In genomic region chr18:22094375-22094767, GRCh38 we compare ENCODE assay signal across 29 cellular contexts.
"Had no signal": no experiment of that assay in that cellular context is flagged by ENCODE, and none has a peak within 500 bp of the region (broad histone marks: within the 10 kb centered on the region; RNA-seq: fewer than 3 reads in every experiment).

No MANE protein-coding gene starts in this region.

- H3K4me1 Mint-ChIP-seq: activated CD4-positive, alpha-beta T cell treated with anti-CD3 and anti-CD28 coated beads, Interleukin-2, amount 10 ng/mL, durations not matched to agents 24 days and 14 days; activated naive CD8-positive, alpha-beta T cell treated with anti-CD3 and anti-CD28 coated beads for 36 hours; nephron; stimulated activated effector memory CD8-positive, alpha-beta T cell treated with anti-CD3 and anti-CD28 coated beads, Interleukin-12 subunit alpha, Interleukin-12 subunit beta, amount 100 ng/mL, for 72 hours had no signal

- H3K4me3 Mint-ChIP-seq: activated CD4-positive, alpha-beta memory T cell treated with anti-CD3 and anti-CD28 coated beads for 36 hours; activated CD4-positive, alpha-beta T cell treated with anti-CD3 and anti-CD28 coated beads, Interleukin-2, amount 10 ng/mL, durations not matched to agents 24 days and 14 days; activated naive CD4-positive, alpha-beta T cell treated with anti-CD3 and anti-CD28 coated beads for 36 hours; activated naive CD8-positive, alpha-beta T cell treated with anti-CD3 and anti-CD28 coated beads for 36 hours; activated T-helper 1 cell treated with anti-CD3 and anti-CD28 coated beads, Interleukin-12 subunit alpha, Interleukin-12 subunit beta, Interleukin-2, Interleukin-4 antibody, amounts not matched to agents 30 ng/mL and 10 ng/mL and 1 ng/mL, durations not matched to agents 14 hours and 24 hours and 36 hours; brain; nephron; stimulated activated effector memory CD8-positive, alpha-beta T cell treated with anti-CD3 and anti-CD28 coated beads, Interleukin-12 subunit alpha, Interleukin-12 subunit beta, amount 100 ng/mL, for 72 hours; stimulated activated naive CD8-positive, alpha-beta T cell treated with anti-CD3 and anti-CD28 coated beads, Interleukin-15, Interleukin-2, amounts not matched to agents 100 ng/mL and 50 ng/mL, for 24 hours had no signal

- H3K4me3 ChIP-seq: adrenal gland, ascending aorta, cardiac muscle cell, colonic mucosa, gastrocnemius medialis, lower lobe of right lung, skin epidermis, thoracic aorta had no signal

- DNase-seq: activated CD4-positive, alpha-beta memory T cell treated with anti-CD3 and anti-CD28 coated beads for 36 hours; activated CD4-positive, alpha-beta T cell treated with anti-CD3 and anti-CD28 coated beads, Interleukin-2, amount 10 ng/mL, durations not matched to agents 24 days and 14 days; activated CD4-positive, CD25-positive, alpha-beta regulatory T cell treated with anti-CD3 and anti-CD28 coated beads, Interleukin-2, amount 50 U/mL, for 72 hours; activated CD8-positive, alpha-beta memory T cell treated with anti-CD3 and anti-CD28 coated beads, Interleukin-2, amount 50 U/mL, for 4 hours; activated effector memory CD4-positive, alpha-beta T cell treated with anti-CD3 and anti-CD28 coated beads, Interleukin-2, amount 50 U/mL, for 16 hours; activated naive CD4-positive, alpha-beta T cell treated with anti-CD3 and anti-CD28 coated beads for 36 hours; activated naive CD8-positive, alpha-beta T cell treated with anti-CD3 and anti-CD28 coated beads for 36 hours; activated T-cell treated with anti-CD3 and anti-CD28 coated beads, Interleukin-2, amount 50 U/mL, for 1 hour; adrenal gland; cerebellar nuclear complex; colonic mucosa; effector memory CD4-positive, alpha-beta T cell; gastrocnemius medialis; hippocampal formation; kidney; lower lobe of right lung; stimulated activated CD4-positive, alpha-beta T cell treated with anti-CD3 and anti-CD28 coated beads, Interleukin-4, amount 100 ng/mL, for 24 hours; T1000; trophoblast cell had no signal

- H3K4me1 ChIP-seq: ascending aorta, colonic mucosa, gastrocnemius medialis had no signal

- H3K36me3 ChIP-seq: adrenal gland, ascending aorta, cardiac muscle cell, colonic mucosa, gastrocnemius medialis, lower lobe of right lung, thoracic aorta had no signal

- H3K27me3 ChIP-seq: adrenal gland, ascending aorta, cardiac muscle cell, colonic mucosa, gastrocnemius medialis had no signal

- H3K27me3 Mint-ChIP-seq: activated CD4-positive, alpha-beta T cell treated with anti-CD3 and anti-CD28 coated beads, Interleukin-2, amount 10 ng/mL, durations not matched to agents 24 days and 14 days; activated naive CD8-positive, alpha-beta T cell treated with anti-CD3 and anti-CD28 coated beads for 36 hours; stimulated activated naive CD8-positive, alpha-beta T cell treated with anti-CD3 and anti-CD28 coated beads, Interleukin-15, Interleukin-2, amounts not matched to agents 100 ng/mL and 50 ng/mL, for 24 hours had no signal

- ATAC-seq: gastrocnemius medialis; lower lobe of right lung; sciatic nerve; stimulated activated effector memory CD8-positive, alpha-beta T cell treated with anti-CD3 and anti-CD28 coated beads, Interleukin-12 subunit alpha, Interleukin-12 subunit beta, amount 100 ng/mL, for 72 hours had no signal

- H3K9me3 ChIP-seq: adrenal gland, ascending aorta, colonic mucosa, gastrocnemius medialis, lower lobe of right lung, thoracic aorta had no signal

- H3K27ac Mint-ChIP-seq: activated CD4-positive, alpha-beta memory T cell treated with anti-CD3 and anti-CD28 coated beads for 36 hours; activated CD4-positive, alpha-beta T cell treated with anti-CD3 and anti-CD28 coated beads, Interleukin-2, amount 10 ng/mL, durations not matched to agents 24 days and 14 days; activated naive CD4-positive, alpha-beta T cell treated with anti-CD3 and anti-CD28 coated beads for 36 hours; activated naive CD8-positive, alpha-beta T cell treated with anti-CD3 and anti-CD28 coated beads for 36 hours; activated T-helper 1 cell treated with anti-CD3 and anti-CD28 coated beads, Interleukin-12 subunit alpha, Interleukin-12 subunit beta, Interleukin-2, Interleukin-4 antibody, amounts not matched to agents 30 ng/mL and 10 ng/mL and 1 ng/mL, durations not matched to agents 14 hours and 24 hours and 36 hours; brain; nephron; stimulated activated effector memory CD8-positive, alpha-beta T cell treated with anti-CD3 and anti-CD28 coated beads, Interleukin-12 subunit alpha, Interleukin-12 subunit beta, amount 100 ng/mL, for 72 hours; stimulated activated naive CD8-positive, alpha-beta T cell treated with anti-CD3 and anti-CD28 coated beads, Interleukin-15, Interleukin-2, amounts not matched to agents 100 ng/mL and 50 ng/mL, for 24 hours had no signal

- H3K9me3 Mint-ChIP-seq: activated CD4-positive, alpha-beta memory T cell treated with anti-CD3 and anti-CD28 coated beads for 36 hours; activated CD4-positive, alpha-beta T cell treated with anti-CD3 and anti-CD28 coated beads, Interleukin-2, amount 10 ng/mL, durations not matched to agents 24 days and 14 days; activated naive CD4-positive, alpha-beta T cell treated with anti-CD3 and anti-CD28 coated beads for 36 hours; activated naive CD8-positive, alpha-beta T cell treated with anti-CD3 and anti-CD28 coated beads for 36 hours; activated T-helper 1 cell treated with anti-CD3 and anti-CD28 coated beads, Interleukin-12 subunit alpha, Interleukin-12 subunit beta, Interleukin-2, Interleukin-4 antibody, amounts not matched to agents 30 ng/mL and 10 ng/mL and 1 ng/mL, durations not matched to agents 14 hours and 24 hours and 36 hours; nephron; stimulated activated effector memory CD8-positive, alpha-beta T cell treated with anti-CD3 and anti-CD28 coated beads, Interleukin-12 subunit alpha, Interleukin-12 subunit beta, amount 100 ng/mL, for 72 hours; stimulated activated naive CD8-positive, alpha-beta T cell treated with anti-CD3 and anti-CD28 coated beads, Interleukin-15, Interleukin-2, amounts not matched to agents 100 ng/mL and 50 ng/mL, for 24 hours had no signal

- H3K36me3 Mint-ChIP-seq: activated CD4-positive, alpha-beta memory T cell treated with anti-CD3 and anti-CD28 coated beads for 36 hours; activated naive CD8-positive, alpha-beta T cell treated with anti-CD3 and anti-CD28 coated beads for 36 hours; brain; stimulated activated effector memory CD8-positive, alpha-beta T cell treated with anti-CD3 and anti-CD28 coated beads, Interleukin-12 subunit alpha, Interleukin-12 subunit beta, amount 100 ng/mL, for 72 hours had no signal

- H3K27ac ChIP-seq: adrenal gland, ascending aorta, cardiac muscle cell, colonic mucosa, gastrocnemius medialis, lower lobe of right lung, skin epidermis, thoracic aorta had no signal
